Comparison of ENCODE assay signal across 8 cellular contexts in the genomic region with DNA sequence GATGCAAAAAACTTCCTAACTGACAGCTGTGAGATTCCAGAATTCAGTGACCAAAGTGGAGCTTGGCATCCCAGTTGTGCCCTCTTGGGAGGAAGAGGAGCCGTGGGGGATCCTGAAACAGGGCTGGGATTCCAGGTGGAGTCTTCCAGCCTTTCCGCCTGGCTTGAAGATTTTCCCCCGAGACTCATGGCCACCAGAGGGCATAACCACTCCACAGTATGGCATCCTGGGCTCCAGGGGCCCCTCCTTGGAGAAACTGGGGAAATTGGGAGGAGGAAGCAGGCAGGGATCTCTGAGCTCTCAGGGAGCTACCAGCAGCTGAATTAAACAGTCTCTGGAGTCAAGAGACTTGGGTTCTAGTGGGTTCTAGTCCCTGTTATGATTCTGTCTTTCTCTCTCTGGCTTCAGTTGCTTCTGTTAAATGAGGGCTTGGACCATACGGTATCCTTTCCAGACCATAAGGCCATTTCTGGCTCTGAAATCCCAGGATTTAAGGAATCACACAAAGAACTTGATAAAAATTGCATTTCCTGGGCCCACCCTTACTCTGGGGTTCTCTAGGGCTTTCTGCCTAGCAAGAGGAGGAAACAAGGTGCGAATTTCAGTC. TPM values are rescaled to one million over a fixed set of nuclear protein-coding genes. Genes with fewer than 3 reads are reported as not detected.
DNase-seq lines count a peak whose midpoint lies in the region; ATAC-seq and TF ChIP-seq lines count a peak whose summit lies in the region.

No MANE protein-coding gene starts in this region.

- H3K4me3 ChIP-seq in fibroblast of villous mesenchyme (ENCODE audit: low read depth, low read length) = no peak overlapping the region

- peak overlapping the region; percentile 64 for H3K27ac Mint-ChIP-seq in progenitor cell of endocrine pancreas

- H3K4me3 Mint-ChIP-seq in progenitor cell of endocrine pancreas (ENCODE audit: low read depth) = no peak overlapping the region

- H3K4me1 Mint-ChIP-seq in progenitor cell of endocrine pancreas (ENCODE audit: low read depth) = peaks cover 8% of the 10 kb centered on the region

- peaks cover 6% of the 10 kb centered on the region for H3K36me3 Mint-ChIP-seq in progenitor cell of endocrine pancreas (ENCODE audit: insufficient read depth)

- H3K27me3 Mint-ChIP-seq in progenitor cell of endocrine pancreas = peaks cover 28% of the 10 kb centered on the region

- TF ChIP-seq CTCF in fibroblast of villous mesenchyme (IDR thresholded peaks at IDR 0.05; ENCODE audit: insufficient read depth, low read depth, low read length) (peak; percentile 87), progenitor cell of endocrine pancreas (IDR thresholded peaks at IDR 0.05; ENCODE audit: unreplicated experiment) (peak; percentile 63)

- DNase-seq in COLO668 (lab: John Stamatoyannopoulos, UW; ENCODE audit: unreplicated experiment) (peak; percentile 57), HT-29 (ENCODE audit: low spot score) (peak; percentile 75), SHP77 treated with DMSO at 0.1 percent for 48 hours (lab: John Stamatoyannopoulos, UW) (peak; percentile 68), fibroblast of villous mesenchyme (ENCODE audit: low read depth) (peak; percentile 65), progenitor cell of endocrine pancreas (ENCODE audit: low spot score, unreplicated experiment) (no peak), T-helper 9 cell (no peak)

- ATAC-seq in GM21723 (IDR thresholded peaks at IDR 0.05; ENCODE audit: unreplicated experiment) (no peak), HG03565 (IDR thresholded peaks at IDR 0.05; ENCODE audit: unreplicated experiment) (no peak)

- no peaks in the 10 kb centered on the region for H3K9me3 Mint-ChIP-seq in progenitor cell of endocrine pancreas (ENCODE audit: low read depth)

RNA-seq across cellular contexts. Expression of a gene that starts 2.6 kb away (rescaled TPM):
- total RNA-seq in HT-29 (2014; rRNA removed; shearing (Covaris generic)) = 0.05 TPM in 1 of 2 replicates, not detected in the other
- total RNA-seq in fibroblast of villous mesenchyme = 2.2 and 7.7 TPM in 2 replicates
- total RNA-seq in progenitor cell of endocrine pancreas = 12.5 and 15.5 TPM in 2 replicates

RNA-seq across cellular contexts. Expression of a gene that starts 47.1 kb away (rescaled TPM):
- 49.6 and 61.2 TPM in 2 replicates for total RNA-seq in HT-29 (2014; rRNA removed; shearing (Covaris generic))
- total RNA-seq in fibroblast of villous mesenchyme = 2.2 and 2.9 TPM in 2 replicates
- 21.7 and 22.8 TPM in 2 replicates for total RNA-seq in progenitor cell of endocrine pancreas

RNA-seq across cellular contexts. Expression of a gene that starts 52.6 kb away (rescaled TPM):
- total RNA-seq in HT-29 (2014; rRNA removed; shearing (Covaris generic)) = 10.6 and 14.2 TPM in 2 replicates
- 6.4 and 6.5 TPM in 2 replicates for total RNA-seq in fibroblast of villous mesenchyme
- 65.1 and 65.7 TPM in 2 replicates for total RNA-seq in progenitor cell of endocrine pancreas

Comparison
In these comparisons a context has a peak if more than half of its experiments do, and no peak if none do; other contexts are left out.
1. DNase-seq: peak in COLO668 (single experiment), HT-29 (single experiment), SHP77 treated with DMSO at 0.1 percent for 48 hours (single experiment) and fibroblast of villous mesenchyme (single experiment); none in progenitor cell of endocrine pancreas (single experiment) and T-helper 9 cell (single experiment).